ENCODE assay signal across 17 cellular contexts in the genomic region with DNA sequence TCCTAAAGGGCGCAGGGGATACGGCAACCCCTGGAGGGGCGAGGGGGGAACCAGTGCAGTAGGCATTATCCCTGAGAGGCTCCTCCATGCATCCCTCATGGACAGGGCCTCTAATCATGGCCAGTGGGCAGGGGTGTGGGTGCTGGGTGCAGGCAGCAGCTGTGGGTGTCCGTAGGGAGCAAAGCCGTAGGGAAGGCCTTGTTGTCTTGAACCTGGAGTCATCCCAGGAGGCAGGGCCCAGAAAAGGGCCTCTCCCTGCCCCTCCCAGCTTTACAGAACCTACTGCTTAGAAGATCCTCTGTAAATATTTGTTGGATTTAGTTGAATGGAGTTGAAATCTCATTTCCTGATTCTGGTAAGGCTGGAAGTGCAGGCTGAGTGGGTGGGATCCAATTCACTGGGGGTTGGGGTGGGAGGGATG.
A peak's percentile ranks its signal among the peaks of the same experiment; 100 is the strongest.
DNase-seq lines count a peak whose midpoint lies in the region; ATAC-seq and TF ChIP-seq lines count a peak whose summit lies in the region.
"Had no signal": no experiment of that assay in that cellular context is flagged by ENCODE, and none has a peak within 500 bp of the region (broad histone marks: within the 10 kb centered on the region; RNA-seq: fewer than 3 reads in every experiment).

No MANE protein-coding gene starts in this region.

- no peak overlapping the region for H3K4me3 Mint-ChIP-seq in chondrocyte (ENCODE audit: unreplicated experiment)
- H3K4me3 Mint-ChIP-seq: activated CD4-positive, alpha-beta T cell treated with anti-CD3 and anti-CD28 coated beads, Interleukin-2, amount 10 ng/mL, durations not matched to agents 7 days and 5 days; activated naive CD8-positive, alpha-beta T cell; naive thymus-derived CD8-positive, alpha-beta T cell; stimulated activated naive B cell treated with anti-CD40 and anti-IgM and Interleukin-4, amounts not matched to agents 10 μg/mL and 1 μg/mL and 100 μg/mL, for 72 hours had no signal

- no peak for TF ChIP-seq CTCF in chondrocyte (IDR thresholded peaks at IDR 0.05)

- H3K36me3 Mint-ChIP-seq in chondrocyte (ENCODE audit: low read depth) = peaks cover 5% of the 10 kb centered on the region
- H3K36me3 Mint-ChIP-seq: activated naive CD8-positive, alpha-beta T cell had no signal

- H3K27me3 Mint-ChIP-seq in chondrocyte (ENCODE audit: low read depth) = no peaks in the 10 kb centered on the region
- H3K27me3 Mint-ChIP-seq: activated naive CD8-positive, alpha-beta T cell; naive thymus-derived CD8-positive, alpha-beta T cell; stimulated activated naive B cell treated with anti-CD40 and anti-IgM and Interleukin-4, amounts not matched to agents 10 μg/mL and 1 μg/mL and 100 μg/mL, for 72 hours had no signal

- peaks cover 8% of the 10 kb centered on the region for H3K9me3 Mint-ChIP-seq in chondrocyte (ENCODE audit: low read depth)
- H3K9me3 Mint-ChIP-seq: activated CD4-positive, alpha-beta T cell treated with anti-CD3 and anti-CD28 coated beads, Interleukin-2, amount 10 ng/mL, durations not matched to agents 7 days and 5 days had no signal

- DNase-seq in cardiac septum (ENCODE audit: low spot score) (peak; percentile 46), left ventricle myocardium superior (no peak), chondrocyte (ENCODE audit: low spot score) (peak; percentile 43), mesenteric fat pad (ENCODE audit: low spot score) (peak; percentile 57), NCI-H1930 (lab: John Stamatoyannopoulos, UW) (no peak), AG20443 (ENCODE audit: low spot score) (no peak), amygdala (lab: John Stamatoyannopoulos, UW) (no peak)
- DNase-seq: activated CD4-positive, alpha-beta T cell treated with anti-CD3 and anti-CD28 coated beads, Interleukin-2, amount 10 ng/mL, durations not matched to agents 7 days and 5 days; activated T-cell treated with anti-CD3 and anti-CD28 coated beads, Interleukin-2, amount 50 U/mL, for 1 hour; foreskin fibroblast; Karpas-422; naive thymus-derived CD8-positive, alpha-beta T cell; NCI-H510A; stimulated activated CD4-positive, alpha-beta T cell treated with anti-CD3 and anti-CD28 coated beads, Interleukin-12 subunit alpha, Interleukin-12 subunit beta, amount 100 ng/mL, for 4 hours; stimulated activated naive B cell treated with anti-CD40 and anti-IgM and Interleukin-4, amounts not matched to agents 10 μg/mL and 1 μg/mL and 100 μg/mL, for 72 hours had no signal

- no peak overlapping the region for H3K27ac Mint-ChIP-seq in chondrocyte (ENCODE audit: unreplicated experiment)
- H3K27ac Mint-ChIP-seq: activated CD4-positive, alpha-beta T cell treated with anti-CD3 and anti-CD28 coated beads, Interleukin-2, amount 10 ng/mL, durations not matched to agents 7 days and 5 days; activated naive CD8-positive, alpha-beta T cell; stimulated activated naive B cell treated with anti-CD40 and anti-IgM and Interleukin-4, amounts not matched to agents 10 μg/mL and 1 μg/mL and 100 μg/mL, for 72 hours had no signal

- ATAC-seq in left ventricle myocardium superior (no peak), GM19467 (IDR thresholded peaks at IDR 0.05; ENCODE audit: unreplicated experiment) (no peak)
- ATAC-seq: naive thymus-derived CD8-positive, alpha-beta T cell; stimulated activated naive B cell treated with anti-CD40 and anti-IgM and Interleukin-4, amounts not matched to agents 10 μg/mL and 1 μg/mL and 100 μg/mL, for 72 hours had no signal

- intact Hi-C loops in cardiac septum (cut with DNase I) = no loop called here
- intact Hi-C loops in left ventricle myocardium superior (cut with micrococcal nuclease) = no loop called here

- H3K4me1 Mint-ChIP-seq in chondrocyte (ENCODE audit: low read depth) = no peaks in the 10 kb centered on the region
- H3K4me1 Mint-ChIP-seq: activated CD4-positive, alpha-beta T cell treated with anti-CD3 and anti-CD28 coated beads, Interleukin-2, amount 10 ng/mL, durations not matched to agents 7 days and 5 days; naive thymus-derived CD8-positive, alpha-beta T cell had no signal

Comparison
In these comparisons a context has a peak if more than half of its experiments do, and no peak if none do; other contexts are left out.
1. DNase-seq: peak in cardiac septum (single experiment), chondrocyte (single experiment) and mesenteric fat pad (single experiment); none in left ventricle myocardium superior (single experiment), NCI-H1930 (0 of 2), AG20443 (single experiment) and amygdala (0 of 56).